Comparison of ENCODE assay signal across 1 cellular context in the genomic region with DNA sequence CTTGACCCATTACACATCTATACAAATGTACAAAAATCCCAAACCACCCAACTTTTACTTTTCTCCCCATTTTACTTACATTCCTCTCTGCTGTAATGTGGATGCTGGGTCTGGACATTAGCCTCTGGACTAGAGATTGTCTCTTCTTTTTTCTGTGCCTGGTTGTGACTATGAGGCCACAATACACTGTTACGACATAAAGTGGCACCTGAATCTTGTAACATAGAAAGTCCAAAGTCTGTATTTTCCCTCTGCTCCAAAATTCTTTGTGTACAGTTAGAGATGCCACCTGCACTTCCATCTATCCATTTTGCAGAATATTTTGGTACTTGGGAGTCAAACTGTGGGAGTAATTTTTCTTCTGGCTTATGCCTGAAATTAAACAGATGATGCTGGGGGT.
A peak's percentile ranks its signal among the peaks of the same experiment; 100 is the strongest.
TF ChIP-seq lines count a peak whose summit lies in the region.

No MANE protein-coding gene starts in this region.

TF ChIP-seq in HepG2, 621 proteins besides CTCF, POLR2A, EP300 and RAD21 (continues in another document):
- TF ChIP-seq MXI1 (IDR thresholded peaks at IDR 0.05; ENCODE audit: borderline replicate concordance, low read depth, low read length) (no peak), PHF21A (CRISPR knock-in tag; IDR thresholded peaks at IDR 0.05) (no peak), PHF20 (CRISPR knock-in tag; IDR thresholded peaks at IDR 0.05) (no peak), TRIM22 (IDR thresholded peaks at IDR 0.05) (no peak), ZNF841 (CRISPR knock-in tag; IDR thresholded peaks at IDR 0.05; ENCODE audit: borderline replicate concordance) (no peak), ZIK1 (CRISPR knock-in tag; IDR thresholded peaks at IDR 0.05; ENCODE audit: borderline replicate concordance, low read depth) (no peak), HIVEP1 (CRISPR knock-in tag; IDR thresholded peaks at IDR 0.05) (no peak), ZBED4 (CRISPR knock-in tag; IDR thresholded peaks at IDR 0.05; ENCODE audit: borderline replicate concordance) (no peak), ZNF713 (CRISPR knock-in tag; IDR thresholded peaks at IDR 0.05) (no peak), HMGA1 (CRISPR knock-in tag; conservative IDR thresholded peaks at IDR 0.05) (no peak), ZNF367 (CRISPR knock-in tag; IDR thresholded peaks at IDR 0.05; ENCODE audit: borderline replicate concordance) (no peak), MIER2 (CRISPR knock-in tag; IDR thresholded peaks at IDR 0.05) (no peak), ZNF737 (CRISPR knock-in tag; IDR thresholded peaks at IDR 0.05; ENCODE audit: borderline replicate concordance) (no peak), NFAT5 (CRISPR knock-in tag; IDR thresholded peaks at IDR 0.05) (no peak), ZNF335 (CRISPR knock-in tag; IDR thresholded peaks at IDR 0.05) (no peak), ZNF776 (CRISPR knock-in tag; IDR thresholded peaks at IDR 0.05) (no peak), FOXJ3 (CRISPR knock-in tag; IDR thresholded peaks at IDR 0.05; ENCODE audit: borderline replicate concordance) (no peak), PTBP1 (IDR thresholded peaks at IDR 0.05; ENCODE audit: low read depth, low read length, poor library complexity, severe bottlenecking) (no peak), ZNF354B (CRISPR knock-in tag; IDR thresholded peaks at IDR 0.05) (no peak), RBAK (CRISPR knock-in tag; IDR thresholded peaks at IDR 0.05) (no peak), BCL6 (CRISPR knock-in tag; IDR thresholded peaks at IDR 0.05) (0 out of 2 replicates have a peak, but pooled peaks have one; percentile 7), HBP1 (CRISPR knock-in tag; IDR thresholded peaks at IDR 0.05; ENCODE audit: low read depth) (no peak), FOSL2 (CRISPR knock-in tag; IDR thresholded peaks at IDR 0.05) (no peak), FOXA1 (IDR thresholded peaks at IDR 0.05) (no peak), FOXA1 (CRISPR knock-in tag; IDR thresholded peaks at IDR 0.05) (peak; percentile 58; the same call in 1 of the 2 replicates), MNT (IDR thresholded peaks at IDR 0.05) (no peak), ZGPAT (CRISPR knock-in tag; IDR thresholded peaks at IDR 0.05) (no peak), ZNF883 (CRISPR knock-in tag; IDR thresholded peaks at IDR 0.05; ENCODE audit: not compliant biosample characterization) (no peak), TBX3 (IDR thresholded peaks at IDR 0.05; ENCODE audit: borderline replicate concordance) (no peak), ZNF510 (CRISPR knock-in tag; IDR thresholded peaks at IDR 0.05; ENCODE audit: low read depth) (no peak), TFDP2 (CRISPR knock-in tag; IDR thresholded peaks at IDR 0.05) (no peak), MEIS1 (CRISPR knock-in tag; IDR thresholded peaks at IDR 0.05; ENCODE audit: borderline replicate concordance) (no peak), MTF2 (CRISPR knock-in tag; IDR thresholded peaks at IDR 0.05; ENCODE audit: borderline replicate concordance) (no peak), CEBPG (CRISPR knock-in tag; IDR thresholded peaks at IDR 0.05) (peak; percentile 41; the same call in 1 of the 2 replicates), ZNF563 (CRISPR knock-in tag; IDR thresholded peaks at IDR 0.05) (no peak), REL (CRISPR knock-in tag; conservative IDR thresholded peaks at IDR 0.05) (no peak), SIX4 (CRISPR knock-in tag; IDR thresholded peaks at IDR 0.05) (no peak), MAFF (IDR thresholded peaks at IDR 0.05; ENCODE audit: low read depth, low read length) (no peak), SIX1 (CRISPR knock-in tag; IDR thresholded peaks at IDR 0.05; ENCODE audit: borderline replicate concordance) (no peak)
- TF ChIP-seq, protein P1, sequence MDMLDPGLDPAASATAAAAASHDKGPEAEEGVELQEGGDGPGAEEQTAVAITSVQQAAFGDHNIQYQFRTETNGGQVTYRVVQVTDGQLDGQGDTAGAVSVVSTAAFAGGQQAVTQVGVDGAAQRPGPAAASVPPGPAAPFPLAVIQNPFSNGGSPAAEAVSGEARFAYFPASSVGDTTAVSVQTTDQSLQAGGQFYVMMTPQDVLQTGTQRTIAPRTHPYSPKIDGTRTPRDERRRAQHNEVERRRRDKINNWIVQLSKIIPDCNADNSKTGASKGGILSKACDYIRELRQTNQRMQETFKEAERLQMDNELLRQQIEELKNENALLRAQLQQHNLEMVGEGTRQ (IDR thresholded peaks at IDR 0.05; ENCODE audit: low read depth, low read length), result no peak
- TF ChIP-seq, protein P1 (CRISPR knock-in tag; IDR thresholded peaks at IDR 0.05; ENCODE audit: borderline replicate concordance), result no peak
- TF ChIP-seq, protein P2, sequence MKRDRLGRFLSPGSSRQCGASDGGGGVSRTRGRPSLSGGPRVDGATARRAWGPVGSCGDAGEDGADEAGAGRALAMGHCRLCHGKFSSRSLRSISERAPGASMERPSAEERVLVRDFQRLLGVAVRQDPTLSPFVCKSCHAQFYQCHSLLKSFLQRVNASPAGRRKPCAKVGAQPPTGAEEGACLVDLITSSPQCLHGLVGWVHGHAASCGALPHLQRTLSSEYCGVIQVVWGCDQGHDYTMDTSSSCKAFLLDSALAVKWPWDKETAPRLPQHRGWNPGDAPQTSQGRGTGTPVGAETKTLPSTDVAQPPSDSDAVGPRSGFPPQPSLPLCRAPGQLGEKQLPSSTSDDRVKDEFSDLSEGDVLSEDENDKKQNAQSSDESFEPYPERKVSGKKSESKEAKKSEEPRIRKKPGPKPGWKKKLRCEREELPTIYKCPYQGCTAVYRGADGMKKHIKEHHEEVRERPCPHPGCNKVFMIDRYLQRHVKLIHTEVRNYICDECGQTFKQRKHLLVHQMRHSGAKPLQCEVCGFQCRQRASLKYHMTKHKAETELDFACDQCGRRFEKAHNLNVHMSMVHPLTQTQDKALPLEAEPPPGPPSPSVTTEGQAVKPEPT (CRISPR knock-in tag; IDR thresholded peaks at IDR 0.05; ENCODE audit: low read depth), result no peak
